2 cellular contexts compared by ENCODE assay signal in genomic region chr10:22766693-22767092, GRCh38.
TF ChIP-seq lines count a peak whose summit lies in the region.

No MANE protein-coding gene starts in this region.

TF ChIP-seq in liver, 16 proteins besides CTCF, POLR2A, EP300 and RAD21:
- peak; percentile 31 for TF ChIP-seq NR2F2 (IDR thresholded peaks at IDR 0.05)
- TF ChIP-seq YY1 (IDR thresholded peaks at IDR 0.05) = no peak

TF ChIP-seq in HepG2, 621 proteins besides CTCF, POLR2A, EP300 and RAD21:
- no peak for TF ChIP-seq ZBTB40 (IDR thresholded peaks at IDR 0.05)
- no peak for TF ChIP-seq ZBTB40 (CRISPR knock-in tag; IDR thresholded peaks at IDR 0.05)
- no peak for TF ChIP-seq ZNF224 (CRISPR knock-in tag; IDR thresholded peaks at IDR 0.05)
- no peak for TF ChIP-seq STAT5B (CRISPR knock-in tag; IDR thresholded peaks at IDR 0.05)
- TF ChIP-seq ZNF256 (CRISPR knock-in tag; conservative IDR thresholded peaks at IDR 0.05) = no peak
- TF ChIP-seq CHD2 (IDR thresholded peaks at IDR 0.05; ENCODE audit: low read depth, low read length) = no peak
- TF ChIP-seq THYN1 (CRISPR knock-in tag; IDR thresholded peaks at IDR 0.05; ENCODE audit: borderline replicate concordance, low read depth) = no peak
- TF ChIP-seq ZNF550 (CRISPR knock-in tag; IDR thresholded peaks at IDR 0.05; ENCODE audit: borderline replicate concordance) = no peak
- no peak for TF ChIP-seq SKI (IDR thresholded peaks at IDR 0.05; ENCODE audit: partially characterized antibody)
- TF ChIP-seq DR1 (CRISPR knock-in tag; IDR thresholded peaks at IDR 0.05) = no peak
- no peak for TF ChIP-seq SMAD9 (CRISPR knock-in tag; IDR thresholded peaks at IDR 0.05)
- no peak for TF ChIP-seq YEATS2 (CRISPR knock-in tag; IDR thresholded peaks at IDR 0.05; ENCODE audit: borderline replicate concordance)
- TF ChIP-seq ZHX2 (IDR thresholded peaks at IDR 0.05; ENCODE audit: low read depth) = no peak
- no peak for TF ChIP-seq ZHX2 (CRISPR knock-in tag; IDR thresholded peaks at IDR 0.05; ENCODE audit: borderline replicate concordance)
- no peak for TF ChIP-seq ZNF383 (CRISPR knock-in tag; IDR thresholded peaks at IDR 0.05; ENCODE audit: borderline replicate concordance)
- TF ChIP-seq SMAD1 (CRISPR knock-in tag; IDR thresholded peaks at IDR 0.05; ENCODE audit: borderline replicate concordance, low read depth) = no peak
- TF ChIP-seq ZNF747 (CRISPR knock-in tag; IDR thresholded peaks at IDR 0.05; ENCODE audit: borderline replicate concordance) = no peak
- TF ChIP-seq ZNF430 (CRISPR knock-in tag; IDR thresholded peaks at IDR 0.05) = no peak
